8 cellular contexts compared by ENCODE assay signal in the genomic region with DNA sequence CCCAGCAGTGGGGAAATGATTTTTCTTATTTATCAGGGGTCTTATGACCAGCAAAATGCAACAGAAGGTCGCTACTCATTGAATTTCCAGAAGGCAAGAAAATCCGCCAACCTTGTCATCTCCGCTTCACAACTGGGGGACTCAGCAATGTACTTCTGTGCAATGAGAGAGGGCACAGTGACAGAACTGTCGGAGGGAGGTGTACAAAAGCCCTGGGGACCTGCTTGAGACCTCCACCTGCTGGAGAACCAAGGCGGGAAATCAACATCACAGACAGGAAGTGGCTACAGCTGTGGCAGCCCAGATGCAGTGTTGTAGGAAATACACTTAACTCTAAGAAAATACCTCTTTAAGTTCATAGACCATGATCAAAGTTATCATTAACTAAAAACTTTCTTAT.
A peak's percentile ranks its signal among the peaks of the same experiment; 100 is the strongest.
DNase-seq lines count a peak whose midpoint lies in the region; ATAC-seq and TF ChIP-seq lines count a peak whose summit lies in the region.

No MANE protein-coding gene starts in this region.

- peaks cover 11 to 29% (median 23%) of the 10 kb centered on the region in 10 experiments; a peak in 19 of 20 replicates for H3K4me1 ChIP-seq in BLaER1 treated with 17β-estradiol and CSF1 and Interleukin-3, amounts not matched to agents 10 nM and 100 nM
- H3K4me1 ChIP-seq in thymus (ENCODE audit: control insufficient read depth, insufficient read depth, low read length) (peaks cover 14% of the 10 kb centered on the region), ascending aorta (no peaks in the 10 kb centered on the region)

- H3K27ac Mint-ChIP-seq in T-cell = peak overlapping the region; percentile 82 to 96

- H4K20me1 ChIP-seq in BLaER1 treated with 17β-estradiol and CSF1 and Interleukin-3, amounts not matched to agents 10 nM and 100 nM = no peaks in the 10 kb centered on the region; a peak in 1 of 22 replicates

- H3K9me3 ChIP-seq in BLaER1 treated with 17β-estradiol and CSF1 and Interleukin-3, amounts not matched to agents 10 nM and 100 nM (replicated peaks in 1 of 11) = no peaks in the 10 kb centered on the region
- H3K9me3 ChIP-seq in thymus (ENCODE audit: control insufficient read depth) (no peaks in the 10 kb centered on the region), ascending aorta (no peaks in the 10 kb centered on the region)

- TF ChIP-seq CTCF in ascending aorta (IDR thresholded peaks at IDR 0.05) = no peak

- peak overlapping the region in 2 of 10 experiments; percentile 10 to 17; a peak in 2 of 20 replicates for H3K4me3 ChIP-seq in BLaER1 treated with 17β-estradiol and CSF1 and Interleukin-3, amounts not matched to agents 10 nM and 100 nM
- H3K4me3 ChIP-seq in thymus (ENCODE audit: low read length) = peak overlapping the region; percentile 44
- H3K4me3 ChIP-seq in ascending aorta = no peak overlapping the region

- no peaks in the 10 kb centered on the region for H3K36me3 ChIP-seq in BLaER1 treated with 17β-estradiol and CSF1 and Interleukin-3, amounts not matched to agents 10 nM and 100 nM
- H3K36me3 ChIP-seq in thymus (ENCODE audit: control insufficient read depth, insufficient read depth) = no peaks in the 10 kb centered on the region
- H3K36me3 ChIP-seq in ascending aorta = no peaks in the 10 kb centered on the region

- peaks cover 46 to 64% (median 58%) of the 10 kb centered on the region in 3 donors for H3K4me1 Mint-ChIP-seq in T-cell

- peak overlapping the region; percentile 35 to 88 (median 82) for H3K4me2 ChIP-seq in BLaER1 treated with 17β-estradiol and CSF1 and Interleukin-3, amounts not matched to agents 10 nM and 100 nM

- 5% methylated on average over 5 of the region's 5 CpGs for WGBS in thymus

- no peaks in the 10 kb centered on the region for H3K27me3 Mint-ChIP-seq in T-cell

- POLR2A ChIA-PET in T-cell (lab: Charles Lee) = no interaction called here

- CTCF ChIA-PET in T-cell (lab: Charles Lee) = interaction anchor here in 1 of 2 donors (1.0 to 4.5 kb wide), 3 partner anchors 9 to 652 kb away, joined by 3 to 30 read pairs (median 7); no protein-coding TSS in a partner anchor

- peak overlapping the region in 5 of 11 experiments; percentile 3 to 59 (median 42); a peak in 5 of 22 replicates for H3K27ac ChIP-seq in BLaER1 treated with 17β-estradiol and CSF1 and Interleukin-3, amounts not matched to agents 10 nM and 100 nM
- peak overlapping the region; percentile 92 for H3K27ac ChIP-seq in thymus (ENCODE audit: low read depth)
- no peak overlapping the region for H3K27ac ChIP-seq in ascending aorta

- ATAC-seq in GM21576 (IDR thresholded peaks at IDR 0.05; ENCODE audit: unreplicated experiment) = peak; percentile 87
- ATAC-seq in T-cell (replicated peaks in 1 of 4) = peak; percentile 79 to 88 (median 85)

- H3K9ac ChIP-seq in BLaER1 treated with 17β-estradiol and CSF1 and Interleukin-3, amounts not matched to agents 10 nM and 100 nM = peak overlapping the region in 2 of 11 experiments; percentile 12 to 47; a peak in 2 of 22 replicates

- peak; percentile 30 to 79 (median 62) for DNase-seq in T-cell
- peak; percentile 60 for DNase-seq in dermis blood vessel endothelial cell
- DNase-seq in D341Med (ENCODE audit: low spot score) = no peak
- no peak for DNase-seq in ascending aorta (ENCODE audit: low spot score in 2 of 2)
- no peak for DNase-seq in SIG-M5 (lab: John Stamatoyannopoulos, UW)

- intact Hi-C loops in ascending aorta (cut with DNase I) = no loop called here

- H3K27me3 ChIP-seq in BLaER1 treated with 17β-estradiol and CSF1 and Interleukin-3, amounts not matched to agents 10 nM and 100 nM = peaks cover 0 to 8% (median 0%) of the 10 kb centered on the region in 11 experiments; a peak in 1 of 22 replicates
- H3K27me3 ChIP-seq in thymus (ENCODE audit: control insufficient read depth, insufficient read depth) (no peaks in the 10 kb centered on the region), ascending aorta (no peaks in the 10 kb centered on the region)

- H3K36me3 Mint-ChIP-seq in T-cell = no peaks in the 10 kb centered on the region

- H3K9me3 Mint-ChIP-seq in T-cell = no peaks in the 10 kb centered on the region

- peak overlapping the region; percentile 60 to 72 (median 63) for H3K4me3 Mint-ChIP-seq in T-cell

Comparison
In these comparisons a context has a peak if more than half of its experiments do, and no peak if none do; other contexts are left out.
1. DNase-seq: peak in T-cell (34 of 34) and dermis blood vessel endothelial cell (single experiment); none in D341Med (single experiment), ascending aorta (0 of 2) and SIG-M5 (single experiment).